ENCODE assay signal across 17 cellular contexts in the genomic region with DNA sequence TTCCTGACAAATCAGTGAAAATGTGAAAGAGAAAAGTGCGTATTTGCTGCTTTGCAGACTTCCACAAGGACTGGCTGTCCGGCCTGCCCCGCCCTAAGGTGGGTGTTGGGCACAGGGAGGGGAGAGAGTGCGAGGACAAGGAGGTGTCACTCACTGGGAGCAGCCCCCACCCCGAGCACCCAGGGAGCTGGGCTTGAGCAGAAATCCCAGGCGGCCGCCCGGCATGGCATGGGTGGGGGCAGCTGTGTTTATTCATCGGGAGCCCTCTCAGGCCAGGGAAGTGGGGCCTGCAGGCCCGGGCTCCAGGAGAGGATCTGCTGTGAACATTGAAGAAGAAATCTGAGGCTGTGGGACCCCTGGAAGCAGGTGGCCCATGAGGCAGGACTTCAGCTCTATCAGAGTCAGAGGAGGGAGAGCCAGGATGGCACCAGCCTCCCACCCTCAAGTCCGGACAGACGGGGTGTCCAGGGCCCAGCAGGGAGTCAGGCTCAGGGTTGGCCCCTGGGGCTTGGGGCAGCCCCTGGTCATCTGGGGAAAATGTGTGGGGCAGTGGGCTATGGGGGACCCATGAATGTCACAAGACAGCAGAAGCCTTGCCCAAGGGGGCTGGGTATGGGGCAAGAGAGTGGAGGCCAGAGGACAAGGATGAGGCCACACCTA.
DNase-seq lines count a peak whose midpoint lies in the region; ATAC-seq and TF ChIP-seq lines count a peak whose summit lies in the region.
"Had no signal": no experiment of that assay in that cellular context is flagged by ENCODE, and none has a peak within 500 bp of the region (broad histone marks: within the 10 kb centered on the region; RNA-seq: fewer than 3 reads in every experiment).

No MANE protein-coding gene starts in this region.

- intact Hi-C loops in stomach (cut with DNase I; ENCODE audit: low total_unique reads): no loop called here

- no peak for TF ChIP-seq RAD21 in SK-N-SH (IDR thresholded peaks at IDR 0.05; ENCODE audit: low read length)

- H3K9ac ChIP-seq in SK-N-SH: no peak overlapping the region

- H3K36me3 Mint-ChIP-seq in naive thymus-derived CD8-positive, alpha-beta T cell: peaks cover 0 to 6% (median 0%) of the 10 kb centered on the region in 3 donors
- H3K36me3 Mint-ChIP-seq: CD4-positive, alpha-beta memory T cell; IgD-negative memory B cell had no signal

- CTCF ChIA-PET in SK-N-SH (lab: Yijun Ruan, JAX): interaction anchor here (1.4 kb wide), 1 partner anchor 12 kb away, joined by 5 read pairs; no protein-coding TSS in a partner anchor

- H3K79me2 ChIP-seq in SK-N-SH (ENCODE audit: insufficient read depth): no peaks in the 10 kb centered on the region

- POLR2A ChIA-PET in SK-N-SH (lab: Yijun Ruan, JAX): no interaction called here
- POLR2A ChIA-PET in naive thymus-derived CD8-positive, alpha-beta T cell (lab: Charles Lee): no interaction called here

- H3F3A ChIP-seq in SK-N-SH (replicated peaks; ENCODE audit: insufficient read depth): no peaks in the 10 kb centered on the region

- peak; percentile 12 for DNase-seq in SK-N-SH
- DNase-seq in H7: peak; percentile 36
- peak; percentile 83 for DNase-seq in mesenteric fat pad (ENCODE audit: low spot score)
- DNase-seq in stomach: peak; percentile 24
- no peak for DNase-seq in amniotic stem cell (lab: John Stamatoyannopoulos, UW)
- no peak for DNase-seq in OCI-M2 (lab: John Stamatoyannopoulos, UW; ENCODE audit: unreplicated experiment)
- no peak for DNase-seq in naive thymus-derived CD8-positive, alpha-beta T cell
- DNase-seq: Calu3; CD4-positive, alpha-beta memory T cell; DMS53; NCI-H187; NCI-H226; NCI-H69; SHP77 treated with DMSO at 0.1 percent for 48 hours had no signal

- TF ChIP-seq CTCF in SK-N-SH (IDR thresholded peaks at IDR 0.05) (no peak), stomach (IDR thresholded peaks at IDR 0.05) (no peak)

- H3K27ac ChIP-seq in SK-N-SH (ENCODE audit: low read depth in 2 of 2, low read length in 1 of 2) (no peak overlapping the region), stomach (no peak overlapping the region)
- H3K27ac ChIP-seq: 22Rv1 had no signal

- H3K4me3 ChIP-seq in SK-N-SH (ENCODE audit: low read depth in 2 of 2, low read length in 1 of 2) (no peak overlapping the region), H7 (ENCODE audit: insufficient read depth, low read depth, low read length) (no peak overlapping the region), stomach (no peak overlapping the region)

- H3K27me3 ChIP-seq in SK-N-SH (ENCODE audit: insufficient read depth): no peaks in the 10 kb centered on the region
- no peaks in the 10 kb centered on the region for H3K27me3 ChIP-seq in H7 (ENCODE audit: control insufficient read depth, insufficient read depth, low read length)
- peaks cover 0 to 24% (median 0%) of the 10 kb centered on the region in 3 donors for H3K27me3 ChIP-seq in stomach

- no peak overlapping the region for H3K27ac Mint-ChIP-seq in naive thymus-derived CD8-positive, alpha-beta T cell
- H3K27ac Mint-ChIP-seq: IgD-negative memory B cell had no signal

- no peaks in the 10 kb centered on the region for H3K4me1 ChIP-seq in SK-N-SH (ENCODE audit: control insufficient read depth in 1 of 2, insufficient read depth in 2 of 2, low read depth in 1 of 2, low read length in 1 of 2)
- H3K4me1 ChIP-seq in stomach: no peaks in the 10 kb centered on the region

- H3K9me3 ChIP-seq in SK-N-SH (no peaks in the 10 kb centered on the region), stomach (peaks cover 0 to 15% (median 13%) of the 10 kb centered on the region in 4 donors)

- TF ChIP-seq EP300 in SK-N-SH (IDR thresholded peaks at IDR 0.05; ENCODE audit: borderline replicate concordance in 1 of 2, low read depth in 1 of 2, low read length in 1 of 2) (no peak), stomach (IDR thresholded peaks at IDR 0.05) (no peak)

- H3K4me2 ChIP-seq in SK-N-SH: no peak overlapping the region

- H2AFZ ChIP-seq in SK-N-SH (ENCODE audit: low read depth): no peak overlapping the region

- peaks cover 0 to 6% (median 0%) of the 10 kb centered on the region in 4 donors for H3K4me1 Mint-ChIP-seq in naive thymus-derived CD8-positive, alpha-beta T cell
- H3K4me1 Mint-ChIP-seq: CD4-positive, alpha-beta memory T cell; IgD-negative memory B cell had no signal

- TF ChIP-seq POLR2A in stomach (IDR thresholded peaks at IDR 0.05): no peak

- no peaks in the 10 kb centered on the region for H3K9me2 ChIP-seq in SK-N-SH

- 41% methylated on average over 7 of the region's 12 CpGs for WGBS in SK-N-SH (ENCODE audit: low lambda C conversion rate)
- 78 to 85% (median 83%) methylated on average over 8 to 12 of the region's 12 CpGs for WGBS in stomach, 5 donors

- H3K27me3 Mint-ChIP-seq in naive thymus-derived CD8-positive, alpha-beta T cell: peaks cover 8 to 42% (median 20%) of the 10 kb centered on the region in 5 donors
- H3K27me3 Mint-ChIP-seq: IgD-negative memory B cell had no signal

- H3K36me3 ChIP-seq in SK-N-SH (replicated peaks in 1 of 2; ENCODE audit: control insufficient read depth in 1 of 2, insufficient read depth in 2 of 2, low read length in 1 of 2) (no peaks in the 10 kb centered on the region), H7 (replicated peaks; ENCODE audit: control insufficient read depth, insufficient read depth, low read length) (no peaks in the 10 kb centered on the region), stomach (no peaks in the 10 kb centered on the region)

- ATAC-seq in SK-N-SH treated with all-trans-retinoic acid at 6 μM for 48 hours: no peak
- ATAC-seq in naive thymus-derived CD8-positive, alpha-beta T cell: no peak

- H3K4me3 Mint-ChIP-seq in naive thymus-derived CD8-positive, alpha-beta T cell: no peak overlapping the region
- H3K4me3 Mint-ChIP-seq: CD4-positive, alpha-beta memory T cell had no signal

- no peaks in the 10 kb centered on the region for H4K20me1 ChIP-seq in SK-N-SH (ENCODE audit: insufficient read depth)

- peaks cover 0 to 14% (median 3%) of the 10 kb centered on the region in 9 donors for H3K9me3 Mint-ChIP-seq in naive thymus-derived CD8-positive, alpha-beta T cell

TF ChIP-seq in SK-N-SH, 30 proteins besides CTCF, POLR2A, EP300 and RAD21 (continues in another document):
- no peak for TF ChIP-seq EZH2phosphoT487 (IDR thresholded peaks at IDR 0.05; ENCODE audit: borderline replicate concordance, low read depth)
- no peak for TF ChIP-seq GATA2 (CRISPR knock-in tag; IDR thresholded peaks at IDR 0.05)
- TF ChIP-seq TCF12 (IDR thresholded peaks at IDR 0.05): no peak
- TF ChIP-seq FOSL2 (IDR thresholded peaks at IDR 0.05; ENCODE audit: borderline replicate concordance, low read depth): no peak
- TF ChIP-seq, protein P1, sequence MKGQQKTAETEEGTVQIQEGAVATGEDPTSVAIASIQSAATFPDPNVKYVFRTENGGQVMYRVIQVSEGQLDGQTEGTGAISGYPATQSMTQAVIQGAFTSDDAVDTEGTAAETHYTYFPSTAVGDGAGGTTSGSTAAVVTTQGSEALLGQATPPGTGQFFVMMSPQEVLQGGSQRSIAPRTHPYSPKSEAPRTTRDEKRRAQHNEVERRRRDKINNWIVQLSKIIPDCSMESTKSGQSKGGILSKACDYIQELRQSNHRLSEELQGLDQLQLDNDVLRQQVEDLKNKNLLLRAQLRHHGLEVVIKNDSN (IDR thresholded peaks at IDR 0.05; ENCODE audit: borderline replicate concordance, low read depth): no peak
- no peak for TF ChIP-seq POLR2AphosphoS5 (IDR thresholded peaks at IDR 0.05; ENCODE audit: low read depth, low read length)
- TF ChIP-seq, protein P2, sequence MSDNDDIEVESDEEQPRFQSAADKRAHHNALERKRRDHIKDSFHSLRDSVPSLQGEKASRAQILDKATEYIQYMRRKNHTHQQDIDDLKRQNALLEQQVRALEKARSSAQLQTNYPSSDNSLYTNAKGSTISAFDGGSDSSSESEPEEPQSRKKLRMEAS (IDR thresholded peaks at IDR 0.05; ENCODE audit: low read depth): no peak
- no peak for TF ChIP-seq TAF1 (IDR thresholded peaks at IDR 0.05; ENCODE audit: borderline replicate concordance, low read depth, low read length)
- TF ChIP-seq RFX5 (IDR thresholded peaks at IDR 0.05; ENCODE audit: low read length): no peak

TF ChIP-seq in SK-N-SH treated with all-trans-retinoic acid at 6 μM for 48 hours, 23 proteins besides CTCF, POLR2A, EP300 and RAD21 (continues in another document):
- TF ChIP-seq PPARA (CRISPR knock-in tag; IDR thresholded peaks at IDR 0.05; ENCODE audit: borderline replicate concordance) (no peak), OSR1 (CRISPR knock-in tag; IDR thresholded peaks at IDR 0.05) (no peak), ZNF70 (CRISPR knock-in tag; IDR thresholded peaks at IDR 0.05) (no peak), CSDC2 (CRISPR knock-in tag; IDR thresholded peaks at IDR 0.05) (no peak), SNAI2 (CRISPR knock-in tag; IDR thresholded peaks at IDR 0.05) (no peak), TCF4 (CRISPR knock-in tag; IDR thresholded peaks at IDR 0.05; ENCODE audit: borderline replicate concordance) (no peak), ZFP30 (CRISPR knock-in tag; IDR thresholded peaks at IDR 0.05) (no peak), ISL1 (CRISPR knock-in tag; IDR thresholded peaks at IDR 0.05) (no peak), ZNF565 (CRISPR knock-in tag; conservative IDR thresholded peaks at IDR 0.05; ENCODE audit: low read depth) (no peak), RARB (CRISPR knock-in tag; IDR thresholded peaks at IDR 0.05) (no peak), ZFP3 (CRISPR knock-in tag; IDR thresholded peaks at IDR 0.05) (no peak)
- TF ChIP-seq, protein P3, sequence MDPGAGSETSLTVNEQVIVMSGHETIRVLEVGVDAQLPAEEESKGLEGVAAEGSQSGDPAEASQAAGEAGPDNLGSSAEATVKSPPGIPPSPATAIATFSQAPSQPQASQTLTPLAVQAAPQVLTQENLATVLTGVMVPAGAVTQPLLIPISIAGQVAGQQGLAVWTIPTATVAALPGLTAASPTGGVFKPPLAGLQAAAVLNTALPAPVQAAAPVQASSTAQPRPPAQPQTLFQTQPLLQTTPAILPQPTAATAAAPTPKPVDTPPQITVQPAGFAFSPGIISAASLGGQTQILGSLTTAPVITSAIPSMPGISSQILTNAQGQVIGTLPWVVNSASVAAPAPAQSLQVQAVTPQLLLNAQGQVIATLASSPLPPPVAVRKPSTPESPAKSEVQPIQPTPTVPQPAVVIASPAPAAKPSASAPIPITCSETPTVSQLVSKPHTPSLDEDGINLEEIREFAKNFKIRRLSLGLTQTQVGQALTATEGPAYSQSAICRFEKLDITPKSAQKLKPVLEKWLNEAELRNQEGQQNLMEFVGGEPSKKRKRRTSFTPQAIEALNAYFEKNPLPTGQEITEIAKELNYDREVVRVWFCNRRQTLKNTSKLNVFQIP (CRISPR knock-in tag; IDR thresholded peaks at IDR 0.05; ENCODE audit: borderline replicate concordance, low read depth): no peak

Comparison
In these comparisons a context has a peak if more than half of its experiments do, and no peak if none do; other contexts are left out.
1. DNase-seq: peak in SK-N-SH (single experiment), H7 (single experiment), mesenteric fat pad (single experiment) and stomach (single experiment); none in amniotic stem cell (single experiment), OCI-M2 (single experiment) and naive thymus-derived CD8-positive, alpha-beta T cell (0 of 10).